In the genomic region with DNA sequence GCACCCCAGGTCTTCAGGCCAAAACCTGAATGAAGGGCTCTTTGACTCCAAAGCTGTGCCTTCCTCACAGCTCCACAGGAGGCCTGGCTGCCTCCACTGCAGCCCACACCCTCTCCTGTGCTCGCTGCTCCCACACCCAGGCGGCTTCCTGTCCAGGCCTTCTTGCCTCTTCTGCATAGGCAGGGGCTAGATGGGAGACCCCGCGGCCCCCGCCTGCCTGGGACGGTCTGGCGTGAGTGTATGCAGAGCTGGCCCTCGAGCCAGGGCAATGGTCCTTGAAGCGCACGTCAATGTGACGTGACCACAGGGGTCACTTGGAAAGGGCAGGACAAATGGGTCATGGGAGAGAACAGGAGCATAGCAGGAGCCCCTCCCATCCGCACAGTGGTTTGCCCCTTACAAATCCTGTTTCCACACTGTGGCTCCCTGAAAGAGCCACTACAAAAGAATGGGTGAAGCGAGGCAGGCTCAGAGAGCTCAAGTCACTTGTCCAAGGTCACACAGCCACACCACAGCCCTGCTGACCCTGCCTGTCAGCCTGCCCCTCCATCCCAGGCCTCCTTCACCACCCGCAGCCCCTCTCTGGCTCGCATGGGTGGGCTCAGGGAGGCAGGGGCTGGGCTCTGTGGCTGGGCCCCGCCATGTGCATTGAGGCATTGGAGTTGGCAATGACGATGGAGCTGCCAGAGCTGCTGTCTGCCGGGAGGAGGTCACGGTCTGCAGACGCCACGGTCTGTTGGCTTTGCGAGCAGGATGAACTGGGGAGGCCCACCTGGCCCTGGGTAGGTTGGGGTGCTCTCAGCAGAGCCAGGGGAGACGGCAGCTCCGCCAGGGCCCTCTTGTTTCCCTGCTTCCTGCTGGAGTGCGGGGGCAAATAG, we compare ENCODE assay signal across 27 cellular contexts.
A peak's percentile ranks its signal among the peaks of the same experiment; 100 is the strongest.
DNase-seq lines count a peak whose midpoint lies in the region; ATAC-seq, FAIRE-seq and TF ChIP-seq lines count a peak whose summit lies in the region.
"Had no signal": no experiment of that assay in that cellular context is flagged by ENCODE, and none has a peak within 500 bp of the region (broad histone marks: within the 10 kb centered on the region; RNA-seq: fewer than 3 reads in every experiment).

No MANE protein-coding gene starts in this region.

- BruUV-seq in K562 (replicated peaks; lab: Mats Ljungman, UMichigan), result no TSS peak

- H3K27me3 ChIP-seq in BLaER1, result no peaks in the 10 kb centered on the region
- peaks cover 40 to 83% of the 10 kb centered on the region in 2 experiments for H3K27me3 ChIP-seq in K562 (ENCODE audit: control insufficient read depth in 2 of 2, insufficient read depth in 2 of 2, low read length in 2 of 2)
- H3K27me3 ChIP-seq: breast epithelium, upper lobe of right lung had no signal

- CTCF ChIA-PET in K562 (lab: Yijun Ruan, JAX; ENCODE audit: low intra/inter-chr PET ratio), result no interaction called here

- H3K4me1 Mint-ChIP-seq in memory B cell, result peaks cover 2% of the 10 kb centered on the region
- H3K4me1 Mint-ChIP-seq: activated CD4-positive, alpha-beta T cell treated with anti-CD3 and anti-CD28 coated beads for 36 hours had no signal

- 11% methylated on average over 23 of the region's 25 CpGs for WGBS in K562 (ENCODE audit: insufficient coverage, low coverage, missing lambda C conversion rate)

- no peaks in the 10 kb centered on the region for H3K9me1 ChIP-seq in K562 (ENCODE audit: control insufficient read depth, insufficient read depth, low read length)

- ATAC-seq in K562 (peak; percentile 51; the same call in 2 of the 3 replicates), memory B cell (ENCODE audit: low read depth) (peak; percentile 68), left ventricle myocardium superior (no peak)
- ATAC-seq: A549; activated CD4-positive, alpha-beta T cell treated with anti-CD3 and anti-CD28 coated beads for 36 hours; psoas muscle; upper lobe of right lung had no signal

- TF ChIP-seq EP300 in K562 (IDR thresholded peaks at IDR 0.05; ENCODE audit: low read length), result no peak

- H2AFZ ChIP-seq in K562 (ENCODE audit: low read depth, low read length), result no peak overlapping the region

- TF ChIP-seq CTCF in K562 (IDR thresholded peaks at IDR 0.05 in 2 of 3, conservative IDR thresholded peaks at IDR 0.05 in 1 of 3; ENCODE audit: insufficient read depth in 2 of 3, low read depth in 1 of 3, low read length in 3 of 3) (no peak), GM10266 (IDR thresholded peaks at IDR 0.05; ENCODE audit: control insufficient read depth, insufficient read depth, low read depth, missing control alignments) (no peak)

- H4K20me1 ChIP-seq in BLaER1 (no peaks in the 10 kb centered on the region), K562 (replicated peaks; ENCODE audit: control insufficient read depth, insufficient read depth, low read length) (peaks cover 4% of the 10 kb centered on the region; the same call in 1 of the 2 replicates)

- H3K36me3 Mint-ChIP-seq in memory B cell, result no peaks in the 10 kb centered on the region

- H3K4me3 ChIP-seq in BLaER1 (no peak overlapping the region), K562 (no peak overlapping the region)
- H3K4me3 ChIP-seq: A549, breast epithelium, esophagus squamous epithelium, psoas muscle, upper lobe of right lung had no signal

- H3K4me2 ChIP-seq in BLaER1 (peak overlapping the region; percentile 82), K562 (ENCODE audit: insufficient read depth, low read length) (no peak overlapping the region)
- H3K4me2 ChIP-seq: A549, KMS-11 had no signal

- POLR2A ChIA-PET in K562 (lab: Yijun Ruan, JAX), result interaction anchor here (0.7 kb wide), 1 partner anchor 18 kb away, joined by 3 read pairs; no protein-coding TSS in a partner anchor

- no peaks in the 10 kb centered on the region for H3K36me3 ChIP-seq in BLaER1
- H3K36me3 ChIP-seq in K562 (ENCODE audit: control insufficient read depth, insufficient read depth, low read length), result no peaks in the 10 kb centered on the region
- H3K36me3 ChIP-seq: breast epithelium, esophagus squamous epithelium, upper lobe of right lung had no signal

- TF ChIP-seq POLR2A in GM12891 (IDR thresholded peaks at IDR 0.05; ENCODE audit: low read depth, low read length) (no peak), K562 (conservative IDR thresholded peaks at IDR 0.05) (no peak)

- H3K27ac ChIP-seq in BLaER1 (0 out of 2 replicates have a peak overlapping the region, but pooled peaks have one; percentile 8), K562 (ENCODE audit: extremely low read depth, low read depth, low read length) (no peak overlapping the region)
- H3K27ac ChIP-seq: A549, breast epithelium, esophagus squamous epithelium, KMS-11, psoas muscle, upper lobe of right lung had no signal

- H3K9me3 Mint-ChIP-seq in memory B cell, result no peaks in the 10 kb centered on the region
- H3K9me3 Mint-ChIP-seq: activated T-cell treated with anti-CD3 and anti-CD28 coated beads, Interleukin-2, amount 50 U/mL, for 24 hours had no signal

- intact Hi-C loops in K562 (cut with micrococcal nuclease), result no loop called here
- intact Hi-C loops in left ventricle myocardium superior (cut with micrococcal nuclease), result no loop called here

- peaks cover 9% of the 10 kb centered on the region for H3K27me3 Mint-ChIP-seq in memory B cell
- H3K27me3 Mint-ChIP-seq: activated CD4-positive, alpha-beta T cell treated with anti-CD3 and anti-CD28 coated beads for 36 hours; activated T-cell treated with anti-CD3 and anti-CD28 coated beads, Interleukin-2, amount 50 U/mL, for 24 hours; B cell had no signal

- no peak for TF ChIP-seq RAD21 in K562 (CRISPR knock-in tag; conservative IDR thresholded peaks at IDR 0.05 in 1 of 2, IDR thresholded peaks at IDR 0.05 in 1 of 2)

- H3K79me2 ChIP-seq in K562 (ENCODE audit: control insufficient read depth, insufficient read depth, low read length), result no peaks in the 10 kb centered on the region

- peak; percentile 43 for DNase-seq in GM12891 (ENCODE audit: insufficient read length, low spot score)
- no peak for DNase-seq in K562 (ENCODE audit: extremely low read depth in 1 of 4, low spot score in 3 of 4)
- DNase-seq in memory B cell (ENCODE audit: low spot score in 2 of 2), result no peak
- DNase-seq in GM10266 (ENCODE audit: extremely low spot score), result no peak
- DNase-seq in GF-D8 (lab: John Stamatoyannopoulos, UW), result no peak
- no peak for DNase-seq in left ventricle myocardium superior
- DNase-seq in A172 (ENCODE audit: low spot score), result no peak
- DNase-seq: activated CD4-positive, alpha-beta T cell treated with anti-CD3 and anti-CD28 coated beads for 36 hours; activated CD8-positive, alpha-beta memory T cell treated with anti-CD3 and anti-CD28 coated beads for 24 hours; activated naive CD4-positive, alpha-beta T cell treated with Interleukin-2 at 50 U/mL for 16 hours; activated T-cell treated with anti-CD3 and anti-CD28 coated beads, Interleukin-2, amount 50 U/mL, for 24 hours; amniotic stem cell; Caco-2; cortex of kidney; EL; esophagus squamous epithelium; islet precursor cell; NCI-H1694; NCI-H526 treated with DMSO at 0.1 percent for 48 hours; psoas muscle; upper lobe of right lung had no signal

- no peak for FAIRE-seq in GM12891 (lab: Jason Lieb, UNC)
- no peak for FAIRE-seq in K562 (lab: Jason Lieb, UNC)
- FAIRE-seq: A549, frontal cortex had no signal

- no peak overlapping the region for H3K4me3 Mint-ChIP-seq in memory B cell
- H3K4me3 Mint-ChIP-seq: activated CD4-positive, alpha-beta T cell treated with anti-CD3 and anti-CD28 coated beads for 36 hours; activated T-cell treated with anti-CD3 and anti-CD28 coated beads, Interleukin-2, amount 50 U/mL, for 24 hours; B cell had no signal

- peaks cover 17% of the 10 kb centered on the region for H3K9me3 ChIP-seq in BLaER1
- H3K9me3 ChIP-seq in K562 (replicated peaks; ENCODE audit: control insufficient read depth, insufficient read depth, low read depth, low read length), result no peaks in the 10 kb centered on the region; the same call in 1 of the 2 replicates
- H3K9me3 ChIP-seq: esophagus squamous epithelium, upper lobe of right lung had no signal

- no peak overlapping the region for H3K27ac Mint-ChIP-seq in memory B cell
- H3K27ac Mint-ChIP-seq: activated CD4-positive, alpha-beta T cell treated with anti-CD3 and anti-CD28 coated beads for 36 hours; activated T-cell treated with anti-CD3 and anti-CD28 coated beads, Interleukin-2, amount 50 U/mL, for 24 hours; B cell had no signal

- in situ Hi-C loops in K562 (cut with MboI), result no loop called here

- peaks cover 66% of the 10 kb centered on the region for H3K4me1 ChIP-seq in BLaER1
- H3K4me1 ChIP-seq in K562 (replicated peaks in 1 of 2; ENCODE audit: control insufficient read depth in 2 of 2, insufficient read depth in 2 of 2, low read length in 2 of 2), result peaks cover 0 to 21% of the 10 kb centered on the region in 2 experiments; a peak in 2 of 5 replicates
- H3K4me1 ChIP-seq: A549, breast epithelium, Caco-2, esophagus squamous epithelium, psoas muscle, upper lobe of right lung had no signal

- H3K9ac ChIP-seq in BLaER1 (no peak overlapping the region), K562 (ENCODE audit: insufficient read depth in 1 of 2, low read depth in 2 of 2, low read length in 2 of 2) (peak overlapping the region in 1 of 2 experiments; percentile 26; a peak in 1 of 4 replicates)
- H3K9ac ChIP-seq: KMS-11 had no signal

TF ChIP-seq in GM12891, 5 proteins besides CTCF, POLR2A, EP300 and RAD21:
- TF ChIP-seq POU2F2 (IDR thresholded peaks at IDR 0.05; ENCODE audit: low read depth, low read length), result no peak
- peak; percentile 44 for TF ChIP-seq PAX5 (IDR thresholded peaks at IDR 0.05; ENCODE audit: insufficient read depth, low read length, severe bottlenecking)

TF ChIP-seq in K562, 482 proteins besides CTCF, POLR2A, EP300 and RAD21:
- TF ChIP-seq BCOR (IDR thresholded peaks at IDR 0.05) (peak; percentile 52; the same call in 1 of the 2 replicates), BDP1 (IDR thresholded peaks at IDR 0.05; ENCODE audit: insufficient read depth, insufficient read length) (no peak), KDM1A (IDR thresholded peaks at IDR 0.05) (peak in 1 of 2 experiments; percentile 27; a peak in 1 of 4 replicates), CREB1 (IDR thresholded peaks at IDR 0.05) (no peak), CREB1 (CRISPR knock-in tag; IDR thresholded peaks at IDR 0.05) (0 out of 2 replicates have a peak, but pooled peaks have one; percentile 24), ZFP36 (IDR thresholded peaks at IDR 0.05; ENCODE audit: low read depth, low read length, partially characterized antibody) (peak; percentile 56)
